ENCODE assay signal across 8 cellular contexts in the genomic region with DNA sequence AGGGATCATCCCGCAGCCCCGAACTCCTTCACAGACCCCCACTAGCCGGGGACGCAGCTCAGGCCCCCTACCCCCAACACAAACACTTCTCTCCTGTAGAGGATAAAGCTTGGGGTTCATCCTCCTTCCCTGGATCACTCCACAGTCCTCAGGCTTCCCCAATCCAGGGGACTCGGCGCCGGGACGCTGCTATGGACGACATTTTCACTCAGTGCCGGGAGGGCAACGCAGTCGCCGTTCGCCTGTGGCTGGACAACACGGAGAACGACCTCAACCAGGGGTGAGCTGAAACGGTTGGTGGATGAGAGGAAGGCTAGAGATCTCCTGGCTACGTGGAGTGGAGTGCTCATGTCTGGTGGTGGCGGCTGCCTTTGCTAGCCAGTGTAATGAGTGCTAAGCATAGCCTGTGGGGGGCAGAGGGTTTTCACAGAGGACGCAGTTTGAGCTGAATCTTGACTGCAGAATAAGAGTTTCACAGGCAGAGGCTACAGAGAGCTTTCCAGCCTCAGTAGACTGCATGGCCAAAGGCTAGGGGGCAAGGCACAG. TPM values are rescaled to one million over a fixed set of nuclear protein-coding genes. Genes with fewer than 3 reads are reported as not detected.
DNase-seq lines count a peak whose midpoint lies in the region; ATAC-seq and TF ChIP-seq lines count a peak whose summit lies in the region.

No MANE protein-coding gene starts in this region.

- no peaks in the 10 kb centered on the region for H3K27me3 Mint-ChIP-seq in activated B cell treated with CpG ODN at 0.5 μM for 24 hours

- H3K27me3 ChIP-seq in layer of hippocampus (ENCODE audit: control insufficient read depth, insufficient read depth, low read length) = no peaks in the 10 kb centered on the region

- no peak for TF ChIP-seq CTCF in activated B cell treated with CpG ODN at 0.5 μM for 24 hours (IDR thresholded peaks at IDR 0.05)

- H3K27ac ChIP-seq in cingulate gyrus (ENCODE audit: low read depth, low read length) (peak overlapping the region; percentile 90), layer of hippocampus (ENCODE audit: low read depth, low read length) (peak overlapping the region; percentile 88)

- H3K4me1 Mint-ChIP-seq in activated B cell treated with CpG ODN at 0.5 μM for 24 hours = peaks cover 9% of the 10 kb centered on the region

- H3K27ac Mint-ChIP-seq in activated B cell treated with CpG ODN at 0.5 μM for 24 hours = no peak overlapping the region

- POLR2A ChIA-PET in activated B cell treated with CpG ODN at 0.5 μM for 24 hours (lab: Charles Lee) = interaction anchor here (0.6 to 3.7 kb wide), 14 partner anchors 8 to 214 kb away, joined by 3 to 69 read pairs (median 6); a partner anchor contains a TSS

- intact Hi-C loops in activated B cell treated with CpG ODN at 0.5 μM for 24 hours (cut with micrococcal nuclease) = loop anchor here (5.0 kb wide), 3 partner anchors 72 to 212 kb away; a partner anchor contains a TSS

- CTCF ChIA-PET in activated B cell treated with CpG ODN at 0.5 μM for 24 hours (lab: Charles Lee) = interaction anchor here (0.6 to 2.7 kb wide), 9 partner anchors 9 to 153 kb away, joined by 3 to 21 read pairs (median 4); a partner anchor contains a TSS

- no peaks in the 10 kb centered on the region for H3K9me3 Mint-ChIP-seq in activated B cell treated with CpG ODN at 0.5 μM for 24 hours

- DNase-seq in NCI-H146 (lab: John Stamatoyannopoulos, UW) (peak; percentile 52), NCI-H146 treated with DMSO at 0.1 percent for 48 hours (lab: John Stamatoyannopoulos, UW; ENCODE audit: unreplicated experiment) (no peak), HCEC 1CT (peak; percentile 51), M059J (ENCODE audit: low read depth) (peak; percentile 75), activated B cell treated with CpG ODN at 0.5 μM for 24 hours (peak; percentile 32)
- DNase-seq in stimulated activated CD4-positive, alpha-beta T cell treated with anti-CD3 and anti-CD28 coated beads, Interleukin-4, amount 100 ng/mL, for 4 hours = peak; percentile 33 to 52

- ATAC-seq in activated B cell treated with CpG ODN at 0.5 μM for 24 hours (ENCODE audit: low read depth) = peak; percentile 41

- no peak overlapping the region for H3K4me3 Mint-ChIP-seq in activated B cell treated with CpG ODN at 0.5 μM for 24 hours

- H3K36me3 Mint-ChIP-seq in activated B cell treated with CpG ODN at 0.5 μM for 24 hours (ENCODE audit: low read depth) = peaks cover 44% of the 10 kb centered on the region

RNA-seq across cellular contexts. Expression of a gene that starts 0.6 kb away (rescaled TPM):
- total RNA-seq in M059J (2014; rRNA removed; shearing (Covaris generic)) = 152 and 201 TPM in 2 replicates
- 113 and 128 TPM in 2 replicates for total RNA-seq in activated B cell treated with CpG ODN at 0.5 μM for 24 hours

RNA-seq across cellular contexts. Expression of a gene that starts 0.7 kb away (rescaled TPM):
- total RNA-seq in M059J (2014; rRNA removed; shearing (Covaris generic)) = 18.0 and 18.8 TPM in 2 replicates
- total RNA-seq in activated B cell treated with CpG ODN at 0.5 μM for 24 hours = 29.1 and 30.5 TPM in 2 replicates

RNA-seq across cellular contexts. Expression of a gene that starts 7.9 kb away (rescaled TPM):
- total RNA-seq in M059J (2014; rRNA removed; shearing (Covaris generic)) = 108 and 133 TPM in 2 replicates
- total RNA-seq in activated B cell treated with CpG ODN at 0.5 μM for 24 hours = 149 and 154 TPM in 2 replicates

RNA-seq across cellular contexts. Expression of a gene that starts 15.1 kb away (rescaled TPM):
- total RNA-seq in M059J (2014; rRNA removed; shearing (Covaris generic)) = 57.4 and 94.6 TPM in 2 replicates
- total RNA-seq in activated B cell treated with CpG ODN at 0.5 μM for 24 hours = 98.2 and 123 TPM in 2 replicates

RNA-seq across cellular contexts. Expression of a gene that starts 51.5 kb away (rescaled TPM):
- total RNA-seq in M059J (2014; rRNA removed; shearing (Covaris generic)) = 4.6 and 8.8 TPM in 2 replicates
- 0.17 and 0.22 TPM in 2 replicates for total RNA-seq in activated B cell treated with CpG ODN at 0.5 μM for 24 hours
